In the genomic region with DNA sequence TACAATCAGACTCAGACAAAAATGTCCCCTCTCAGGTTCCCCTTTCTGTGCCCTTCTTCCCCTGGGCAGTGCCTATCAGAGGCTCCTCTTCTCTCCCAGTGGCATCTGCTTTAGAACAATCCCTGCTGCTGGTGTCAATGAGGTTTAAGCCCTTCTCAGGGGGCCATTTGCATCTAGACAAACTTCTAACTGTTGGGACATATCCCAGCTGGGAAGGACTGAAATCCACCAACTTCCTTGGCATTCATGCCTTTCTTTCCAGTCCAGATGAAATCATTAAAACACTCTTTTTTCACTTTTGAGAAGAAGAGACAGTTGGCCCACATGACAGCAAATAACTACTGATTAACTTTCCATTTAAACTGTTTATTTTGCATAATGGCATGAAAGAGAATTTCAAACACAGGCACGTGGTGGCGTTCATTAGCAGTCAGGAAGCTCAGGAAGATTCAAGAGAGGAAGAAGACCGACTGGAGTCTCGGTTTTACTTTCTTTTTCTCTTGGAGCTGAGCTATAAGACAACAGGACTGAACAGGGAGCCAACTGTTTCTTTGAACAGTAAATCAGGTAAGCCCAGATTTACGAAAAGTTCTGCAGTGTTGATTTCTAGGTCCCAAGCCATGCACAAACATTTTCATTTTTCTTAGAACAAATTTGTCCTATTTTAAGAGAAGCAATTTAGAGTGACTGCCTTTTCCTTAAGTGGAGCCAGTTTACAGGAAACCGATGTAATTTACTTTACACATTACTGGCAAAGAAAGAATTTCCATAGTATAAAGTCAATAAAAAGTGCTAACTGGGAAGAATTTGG, we compare ENCODE assay signal across 8 cellular contexts. TPM values are rescaled to one million over a fixed set of nuclear protein-coding genes. Genes with fewer than 3 reads are reported as not detected.
DNase-seq lines count a peak whose midpoint lies in the region; ATAC-seq and TF ChIP-seq lines count a peak whose summit lies in the region.

A gene (plus strand): TSS at position 488 of the 811 bp plus-strand sequence. CDS start 1,354 bp downstream, outside the sequence.

- peaks cover 87% of the 10 kb centered on the region for H3K4me1 Mint-ChIP-seq in central memory CD8-positive, alpha-beta T cell

- peak within 1 kb of the TSS; percentile 74 for H2AFZ ChIP-seq in OCI-LY7 (ENCODE audit: low read length)

- BruUV-seq in A673 (replicated peaks; lab: Mats Ljungman, UMichigan) (no TSS peak), OCI-LY7 (replicated peaks; lab: Mats Ljungman, UMichigan) (no TSS peak)

- peak; percentile 94 for ATAC-seq in HG02852 (IDR thresholded peaks at IDR 0.05; ENCODE audit: unreplicated experiment)
- ATAC-seq in central memory CD8-positive, alpha-beta T cell (replicated peaks; ENCODE audit: extremely low read depth, poor library complexity, severe bottlenecking) = peak; percentile 84

- H3K4me2 ChIP-seq in OCI-LY7 (ENCODE audit: low read length) = peak within 1 kb of the TSS; percentile 43

- POLR2A ChIA-PET in A673 (lab: Charles Lee; ENCODE audit: low non-redundant PET) (no interaction called here), OCI-LY7 (lab: Charles Lee) (interaction anchor here (0.6 kb wide), 1 partner anchor 1046 kb away, joined by 4 read pairs; no protein-coding TSS in a partner anchor)

- peak within 1 kb of the TSS; percentile 45 for H3K4me3 ChIP-seq in A673 (ENCODE audit: low read depth, low read length, poor library complexity, severe bottlenecking)
- H3K4me3 ChIP-seq in OCI-LY7 (ENCODE audit: low read depth, low read length, poor library complexity, severe bottlenecking) = peak within 1 kb of the TSS; percentile 17
- peak within 1 kb of the TSS; percentile 26 to 35 for H3K4me3 ChIP-seq in uterus

- intact Hi-C loops in A673 (cut with micrococcal nuclease; ENCODE audit: unreplicated experiment) (no loop called here), OCI-LY7 (cut with micrococcal nuclease; ENCODE audit: unreplicated experiment) (no loop called here), uterus (cut with DNase I; ENCODE audit: low total_unique reads) (no loop called here)

- H3K9me3 ChIP-seq in A673 (ENCODE audit: low read depth, low read length, poor library complexity, severe bottlenecking) (no peaks in the 10 kb centered on the region), OCI-LY7 (ENCODE audit: low read length) (no peaks in the 10 kb centered on the region), uterus (no peaks in the 10 kb centered on the region)

- TF ChIP-seq CTCF in A673 (conservative IDR thresholded peaks at IDR 0.05; ENCODE audit: low read depth, low read length) = no peak
- no peak for TF ChIP-seq CTCF in OCI-LY7 (conservative IDR thresholded peaks at IDR 0.05; ENCODE audit: low read length)
- no peak for TF ChIP-seq CTCF in uterus (IDR thresholded peaks at IDR 0.05)

- no peaks in the 10 kb centered on the region for H3K36me3 ChIP-seq in A673 (ENCODE audit: insufficient read depth, low read length, poor library complexity, severe bottlenecking)
- H3K36me3 ChIP-seq in OCI-LY7 (ENCODE audit: insufficient read depth, low read length) = no peaks in the 10 kb centered on the region
- no peaks in the 10 kb centered on the region for H3K36me3 ChIP-seq in uterus

- H3K4me1 ChIP-seq in A673 (ENCODE audit: insufficient read depth, low read length, poor library complexity, severe bottlenecking) (no peaks in the 10 kb centered on the region), OCI-LY7 (ENCODE audit: insufficient read depth, low read length, poor library complexity, severe bottlenecking) (no peaks in the 10 kb centered on the region), uterus (no peaks in the 10 kb centered on the region)

- peaks cover 39% of the 10 kb centered on the region for H3K36me3 Mint-ChIP-seq in central memory CD8-positive, alpha-beta T cell (ENCODE audit: insufficient read depth)

- no peaks in the 10 kb centered on the region for H3K79me2 ChIP-seq in OCI-LY7 (ENCODE audit: insufficient read depth, low read depth, low read length)

- peaks cover 12% of the 10 kb centered on the region for H3K9me3 Mint-ChIP-seq in central memory CD8-positive, alpha-beta T cell

- peak within 1 kb of the TSS; percentile 98 for H3K27ac Mint-ChIP-seq in central memory CD8-positive, alpha-beta T cell (ENCODE audit: low read depth)

- TF ChIP-seq POLR2A in GM15510 (IDR thresholded peaks at IDR 0.05; ENCODE audit: borderline replicate concordance, extremely low read depth, insufficient read length) (peak; percentile 36), uterus (IDR thresholded peaks at IDR 0.05) (no peak)

- no peaks in the 10 kb centered on the region for H3K9me2 ChIP-seq in OCI-LY7 (ENCODE audit: insufficient read depth, low read length)

- DNase-seq in A673 (ENCODE audit: low spot score) = peak; percentile 54
- DNase-seq in OCI-LY7 (ENCODE audit: low spot score) = peak; percentile 18
- DNase-seq in central memory CD8-positive, alpha-beta T cell (ENCODE audit: low spot score in 2 of 2) = no peak
- no peak for DNase-seq in mesenteric fat pad (ENCODE audit: low spot score)
- DNase-seq in uterus = no peak
- DNase-seq in NCI-H345 treated with DMSO at 0.1 percent for 48 hours (lab: John Stamatoyannopoulos, UW; ENCODE audit: unreplicated experiment) = no peak

- CTCF ChIA-PET in A673 (lab: Charles Lee) = no interaction called here
- CTCF ChIA-PET in OCI-LY7 (lab: Charles Lee; ENCODE audit: unreplicated experiment) = no interaction called here

- no peaks in the 10 kb centered on the region for H3K27me3 Mint-ChIP-seq in central memory CD8-positive, alpha-beta T cell

- no peaks in the 10 kb centered on the region for H3K27me3 ChIP-seq in A673 (replicated peaks; ENCODE audit: insufficient read depth, low read depth, low read length, poor library complexity)
- H3K27me3 ChIP-seq in uterus = no peaks in the 10 kb centered on the region

- H3K4me3 Mint-ChIP-seq in central memory CD8-positive, alpha-beta T cell = peak within 1 kb of the TSS; percentile 95

- peak within 1 kb of the TSS; percentile 44 for H3K27ac ChIP-seq in A673 (ENCODE audit: low read depth, low read length, poor library complexity, severe bottlenecking)
- no peak within 1 kb of the TSS for H3K27ac ChIP-seq in OCI-LY7 (ENCODE audit: low read depth, low read length, poor library complexity, severe bottlenecking)
- peak within 1 kb of the TSS; percentile 53 to 87 for H3K27ac ChIP-seq in uterus

- H4K20me1 ChIP-seq in OCI-LY7 (ENCODE audit: insufficient read depth, low read length) = no peaks in the 10 kb centered on the region

RNA-seq across cellular contexts. Expression of the gene that starts here (rescaled TPM):
- 4.3 TPM in 2 replicates for total RNA-seq in A673 (2021)
- 0.41 TPM in 1 of 2 replicates, not detected in the other for total RNA-seq in OCI-LY7 (2014; rRNA removed; shearing (Covaris generic))
- 0.79 TPM in 1 of 2 replicates, not detected in the other for total RNA-seq in OCI-LY7 (2022)
- total RNA-seq in mesenteric fat pad = 12.5 TPM
- total RNA-seq in uterus = 10 to 100 TPM; 20.1 to 59.7 (median 35.1) TPM

Comparison
In these comparisons a context has a peak if more than half of its experiments do, and no peak if none do; other contexts are left out.
1. Peak in DNase-seq, H3K4me3 ChIP-seq and H3K4me2 ChIP-seq in OCI-LY7; RNA of the gene not detected or under 1 TPM.